8 cellular contexts compared by ENCODE assay signal in genomic region chr2:149038442-149039212, GRCh38. TPM values are rescaled to one million over a fixed set of nuclear protein-coding genes. Genes with fewer than 3 reads are reported as not detected.
DNase-seq lines count a peak whose midpoint lies in the region; ATAC-seq, FAIRE-seq and TF ChIP-seq lines count a peak whose summit lies in the region.

A gene with protein sequence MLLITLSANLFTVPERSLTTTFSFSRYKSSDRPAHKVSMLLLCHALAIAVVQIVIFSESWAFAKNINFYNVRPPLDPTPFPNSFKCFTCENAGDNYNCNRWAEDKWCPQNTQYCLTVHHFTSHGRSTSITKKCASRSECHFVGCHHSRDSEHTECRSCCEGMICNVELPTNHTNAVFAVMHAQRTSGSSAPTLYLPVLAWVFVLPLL (plus strand): TSS chr2:149038699. CDS start chr2:149130949, 92,250 bp downstream.

- H3K27me3 ChIP-seq in CD4-positive, alpha-beta memory T cell (ENCODE audit: insufficient read depth, low read length), result peaks cover 10% of the 10 kb centered on the region
- no peaks in the 10 kb centered on the region for H3K27me3 ChIP-seq in Peyer's patch
- H3K27me3 ChIP-seq in spleen (replicated peaks in 1 of 7), result peaks cover 0 to 50% (median 12%) of the 10 kb centered on the region in 7 donors

- DNase-seq in CD4-positive, alpha-beta memory T cell, result peak in 1 of 5 donors; percentile 8
- DNase-seq in Peyer's patch (peak in 2 of 3 donors; percentile 74 to 75), hepatic stellate cell (ENCODE audit: low spot score) (peak; percentile 27), spleen (peak; percentile 80), GM19239 (ENCODE audit: insufficient read length, low spot score) (no peak)
- DNase-seq in stimulated activated naive CD4-positive, alpha-beta T cell treated with Interleukin-2 at 50 U/mL for 16 hours (lab: John Stamatoyannopoulos, UW), result no peak

- ATAC-seq in GM18907 (IDR thresholded peaks at IDR 0.05; ENCODE audit: unreplicated experiment) (peak; percentile 57), HG03095 (IDR thresholded peaks at IDR 0.05; ENCODE audit: unreplicated experiment) (peak; percentile 68)

- H3K9me3 Mint-ChIP-seq in CD4-positive, alpha-beta memory T cell, result no peaks in the 10 kb centered on the region

- H3K4me1 ChIP-seq in CD4-positive, alpha-beta memory T cell (ENCODE audit: insufficient read depth, low read length), result no peaks in the 10 kb centered on the region
- H3K4me1 ChIP-seq in Peyer's patch, result peaks cover 0 to 6% (median 0%) of the 10 kb centered on the region in 4 donors
- peaks cover 0 to 16% (median 6%) of the 10 kb centered on the region in 6 donors for H3K4me1 ChIP-seq in spleen

- no peaks in the 10 kb centered on the region for H3K9me3 ChIP-seq in CD4-positive, alpha-beta memory T cell (ENCODE audit: control insufficient read depth in 1 of 2, low read length in 2 of 2)
- H3K9me3 ChIP-seq in Peyer's patch (no peaks in the 10 kb centered on the region), spleen (no peaks in the 10 kb centered on the region)

- peaks cover 25 to 38% of the 10 kb centered on the region in 2 donors for H3K27me3 Mint-ChIP-seq in CD4-positive, alpha-beta memory T cell

- H3K27ac Mint-ChIP-seq in CD4-positive, alpha-beta memory T cell, result no peak within 1 kb of the TSS

- no peak within 1 kb of the TSS for H3K27ac ChIP-seq in CD4-positive, alpha-beta memory T cell (ENCODE audit: low read depth, low read length)
- H3K27ac ChIP-seq in Peyer's patch (no peak within 1 kb of the TSS), spleen (no peak within 1 kb of the TSS)

- peaks cover 0 to 5% (median under 1%) of the 10 kb centered on the region in 4 donors for H3K4me1 Mint-ChIP-seq in CD4-positive, alpha-beta memory T cell

- TF ChIP-seq POLR2A in Peyer's patch (IDR thresholded peaks at IDR 0.05) (no peak), spleen (IDR thresholded peaks at IDR 0.05) (no peak)

- POLR2A ChIA-PET in CD4-positive, alpha-beta memory T cell (lab: Charles Lee; ENCODE audit: partially characterized antibody), result no interaction called here

- H3K4me3 Mint-ChIP-seq in CD4-positive, alpha-beta memory T cell, result peak within 1 kb of the TSS in 7 of 8 donors; percentile 17 to 73 (median 53)

- no peaks in the 10 kb centered on the region for H3K36me3 ChIP-seq in CD4-positive, alpha-beta memory T cell (ENCODE audit: insufficient read depth, low read length)
- H3K36me3 ChIP-seq in Peyer's patch (no peaks in the 10 kb centered on the region), spleen (no peaks in the 10 kb centered on the region)

- FAIRE-seq in GM19239 (lab: Jason Lieb, UNC), result no peak

- TF ChIP-seq CTCF in Peyer's patch (IDR thresholded peaks at IDR 0.05) (peak in 2 of 6 experiments; percentile 9 to 18), spleen (IDR thresholded peaks at IDR 0.05 in 8 of 11, conservative IDR thresholded peaks at IDR 0.05 in 3 of 11) (no peak)

- no peak within 1 kb of the TSS for H3K4me3 ChIP-seq in CD4-positive, alpha-beta memory T cell (ENCODE audit: low read length in 2 of 2)
- H3K4me3 ChIP-seq in Peyer's patch (peak within 1 kb of the TSS; percentile 22 to 61 (median 45)), spleen (peak within 1 kb of the TSS in 7 of 8 donors; percentile 4 to 68 (median 31))

- H3K36me3 Mint-ChIP-seq in CD4-positive, alpha-beta memory T cell, result no peaks in the 10 kb centered on the region

- CTCF ChIA-PET in CD4-positive, alpha-beta memory T cell (lab: Charles Lee; ENCODE audit: partially characterized antibody), result interaction anchor here (1.1 to 5.9 kb wide), 2 partner anchors 9 to 21 kb away, joined by 3 to 34 read pairs; no protein-coding TSS in a partner anchor

- 2 to 10% (median 3%) methylated on average over 17 to 85 of the region's 85 CpGs for WGBS in spleen, 5 donors

- intact Hi-C loops in CD4-positive, alpha-beta memory T cell (cut with micrococcal nuclease), result no loop called here
- intact Hi-C loops in spleen (cut with DNase I; ENCODE audit: low total_unique reads), result no loop called here

RNA-seq across cellular contexts. Expression of the gene that starts here (rescaled TPM):
- total RNA-seq in CD4-positive, alpha-beta memory T cell, result not detected
- not detected for polyA plus RNA-seq in CD4-positive, alpha-beta memory T cell
- total RNA-seq in Peyer's patch, result 1 to 10 TPM in 3 of 4 donors, not detected in 1; 2.0 to 4.4 (median 3.7) TPM
- total RNA-seq in spleen, result 1 to 10 TPM in 6 of 7 donors, under 1 TPM in 1; 0.46 to 3.5 (median 1.6) TPM
- polyA plus RNA-seq in spleen, result 1 to 10 TPM; 1.2 to 3.5 (median 2.7) TPM

Comparison
In these comparisons a context has a peak if more than half of its experiments do, and no peak if none do; other contexts are left out.
1. DNase-seq: peak in Peyer's patch (2 of 3), hepatic stellate cell (single experiment) and spleen (single experiment); none in GM19239 (single experiment) and stimulated activated naive CD4-positive, alpha-beta T cell treated with Interleukin-2 at 50 U/mL for 16 hours (single experiment).
2. H3K4me3 ChIP-seq: peak in Peyer's patch (4 of 4) and spleen (7 of 8); none in CD4-positive, alpha-beta memory T cell (0 of 2).